Comparison of ENCODE assay signal across 1 cellular context in the genomic region with DNA sequence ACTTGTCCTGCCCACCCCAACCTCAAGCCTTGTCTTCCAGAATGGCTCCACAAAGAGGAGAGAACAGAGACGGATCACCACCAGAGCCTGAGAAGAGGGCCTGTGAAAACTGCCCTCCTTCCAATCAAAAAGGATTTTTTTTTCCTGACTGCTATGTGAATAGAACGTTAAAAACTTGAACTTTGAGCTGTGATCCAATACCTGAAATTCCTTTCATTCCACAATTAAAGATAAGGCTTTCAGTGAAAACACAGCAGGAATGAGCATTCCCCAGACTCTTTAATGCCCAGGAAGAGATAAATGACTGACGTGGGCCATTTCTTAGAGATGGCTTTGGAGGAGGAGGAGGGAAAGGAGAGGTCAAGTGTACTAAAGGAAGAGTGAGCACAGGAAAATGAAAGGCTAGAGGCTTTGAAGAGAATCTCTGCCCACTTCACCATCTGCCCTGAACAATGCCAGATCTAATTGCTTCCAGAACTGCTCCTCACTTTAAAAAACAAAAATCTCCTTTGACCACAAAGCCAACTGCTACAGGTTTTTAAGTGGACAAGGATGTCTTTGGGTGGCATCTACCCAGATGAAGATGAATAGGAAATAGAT.
A peak's percentile ranks its signal among the peaks of the same experiment; 100 is the strongest.
TF ChIP-seq lines count a peak whose summit lies in the region.

No MANE protein-coding gene starts in this region.

TF ChIP-seq in HepG2, 621 proteins besides CTCF, POLR2A, EP300 and RAD21 (continued from another document):
- TF ChIP-seq, protein P1, sequence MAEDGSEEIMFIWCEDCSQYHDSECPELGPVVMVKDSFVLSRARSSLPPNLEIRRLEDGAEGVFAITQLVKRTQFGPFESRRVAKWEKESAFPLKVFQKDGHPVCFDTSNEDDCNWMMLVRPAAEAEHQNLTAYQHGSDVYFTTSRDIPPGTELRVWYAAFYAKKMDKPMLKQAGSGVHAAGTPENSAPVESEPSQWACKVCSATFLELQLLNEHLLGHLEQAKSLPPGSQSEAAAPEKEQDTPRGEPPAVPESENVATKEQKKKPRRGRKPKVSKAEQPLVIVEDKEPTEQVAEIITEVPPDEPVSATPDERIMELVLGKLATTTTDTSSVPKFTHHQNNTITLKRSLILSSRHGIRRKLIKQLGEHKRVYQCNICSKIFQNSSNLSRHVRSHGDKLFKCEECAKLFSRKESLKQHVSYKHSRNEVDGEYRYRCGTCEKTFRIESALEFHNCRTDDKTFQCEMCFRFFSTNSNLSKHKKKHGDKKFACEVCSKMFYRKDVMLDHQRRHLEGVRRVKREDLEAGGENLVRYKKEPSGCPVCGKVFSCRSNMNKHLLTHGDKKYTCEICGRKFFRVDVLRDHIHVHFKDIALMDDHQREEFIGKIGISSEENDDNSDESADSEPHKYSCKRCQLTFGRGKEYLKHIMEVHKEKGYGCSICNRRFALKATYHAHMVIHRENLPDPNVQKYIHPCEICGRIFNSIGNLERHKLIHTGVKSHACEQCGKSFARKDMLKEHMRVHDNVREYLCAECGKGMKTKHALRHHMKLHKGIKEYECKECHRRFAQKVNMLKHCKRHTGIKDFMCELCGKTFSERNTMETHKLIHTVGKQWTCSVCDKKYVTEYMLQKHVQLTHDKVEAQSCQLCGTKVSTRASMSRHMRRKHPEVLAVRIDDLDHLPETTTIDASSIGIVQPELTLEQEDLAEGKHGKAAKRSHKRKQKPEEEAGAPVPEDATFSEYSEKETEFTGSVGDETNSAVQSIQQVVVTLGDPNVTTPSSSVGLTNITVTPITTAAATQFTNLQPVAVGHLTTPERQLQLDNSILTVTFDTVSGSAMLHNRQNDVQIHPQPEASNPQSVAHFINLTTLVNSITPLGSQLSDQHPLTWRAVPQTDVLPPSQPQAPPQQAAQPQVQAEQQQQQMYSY (CRISPR knock-in tag; IDR thresholded peaks at IDR 0.05): no peak
- TF ChIP-seq NPAS2 (CRISPR knock-in tag; IDR thresholded peaks at IDR 0.05; ENCODE audit: borderline replicate concordance): no peak
- TF ChIP-seq ZSCAN9 (CRISPR knock-in tag; IDR thresholded peaks at IDR 0.05; ENCODE audit: borderline replicate concordance): no peak; the same call in 1 of the 2 replicates
- TF ChIP-seq ZNF891 (CRISPR knock-in tag; IDR thresholded peaks at IDR 0.05): no peak
- 0 out of 2 replicates have a peak, but pooled peaks have one; percentile 72 for TF ChIP-seq HOXA5 (CRISPR knock-in tag; IDR thresholded peaks at IDR 0.05)
- no peak for TF ChIP-seq IKZF4 (CRISPR knock-in tag; IDR thresholded peaks at IDR 0.05; ENCODE audit: borderline replicate concordance, low read depth, not compliant biosample characterization)
- TF ChIP-seq MAF1 (CRISPR knock-in tag; IDR thresholded peaks at IDR 0.05; ENCODE audit: borderline replicate concordance): no peak
- TF ChIP-seq ZNF839 (CRISPR knock-in tag; IDR thresholded peaks at IDR 0.05; ENCODE audit: borderline replicate concordance): no peak
- no peak for TF ChIP-seq NFKBIZ (CRISPR knock-in tag; IDR thresholded peaks at IDR 0.05)
- TF ChIP-seq ZNF501 (CRISPR knock-in tag; IDR thresholded peaks at IDR 0.05): no peak
- TF ChIP-seq, protein P2, sequence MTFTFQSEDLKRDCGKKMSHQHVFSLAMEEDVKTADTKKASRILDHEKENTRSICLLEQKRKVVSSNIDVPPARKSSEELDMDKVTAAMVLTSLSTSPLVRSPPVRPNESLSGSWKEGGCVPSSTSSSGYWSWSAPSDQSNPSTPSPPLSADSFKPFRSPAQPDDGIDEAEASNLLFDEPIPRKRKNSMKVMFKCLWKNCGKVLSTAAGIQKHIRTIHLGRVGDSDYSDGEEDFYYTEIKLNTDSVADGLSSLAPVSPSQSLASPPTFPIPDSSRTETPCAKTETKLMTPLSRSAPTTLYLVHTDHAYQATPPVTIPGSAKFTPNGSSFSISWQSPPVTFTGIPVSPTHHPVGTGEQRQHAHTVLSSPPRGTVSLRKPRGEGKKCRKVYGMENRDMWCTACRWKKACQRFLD (CRISPR knock-in tag; IDR thresholded peaks at IDR 0.05; ENCODE audit: borderline replicate concordance): no peak
- 0 out of 2 replicates have a peak, but pooled peaks have one; percentile 44 for TF ChIP-seq SALL2 (CRISPR knock-in tag; IDR thresholded peaks at IDR 0.05)
- no peak; the same call in 1 of the 2 replicates for TF ChIP-seq MTA1 (CRISPR knock-in tag; IDR thresholded peaks at IDR 0.05; ENCODE audit: borderline replicate concordance)
- TF ChIP-seq HOXA7 (CRISPR knock-in tag; IDR thresholded peaks at IDR 0.05): no peak
- no peak for TF ChIP-seq RXRA (CRISPR knock-in tag; IDR thresholded peaks at IDR 0.05)
- TF ChIP-seq, protein P3, sequence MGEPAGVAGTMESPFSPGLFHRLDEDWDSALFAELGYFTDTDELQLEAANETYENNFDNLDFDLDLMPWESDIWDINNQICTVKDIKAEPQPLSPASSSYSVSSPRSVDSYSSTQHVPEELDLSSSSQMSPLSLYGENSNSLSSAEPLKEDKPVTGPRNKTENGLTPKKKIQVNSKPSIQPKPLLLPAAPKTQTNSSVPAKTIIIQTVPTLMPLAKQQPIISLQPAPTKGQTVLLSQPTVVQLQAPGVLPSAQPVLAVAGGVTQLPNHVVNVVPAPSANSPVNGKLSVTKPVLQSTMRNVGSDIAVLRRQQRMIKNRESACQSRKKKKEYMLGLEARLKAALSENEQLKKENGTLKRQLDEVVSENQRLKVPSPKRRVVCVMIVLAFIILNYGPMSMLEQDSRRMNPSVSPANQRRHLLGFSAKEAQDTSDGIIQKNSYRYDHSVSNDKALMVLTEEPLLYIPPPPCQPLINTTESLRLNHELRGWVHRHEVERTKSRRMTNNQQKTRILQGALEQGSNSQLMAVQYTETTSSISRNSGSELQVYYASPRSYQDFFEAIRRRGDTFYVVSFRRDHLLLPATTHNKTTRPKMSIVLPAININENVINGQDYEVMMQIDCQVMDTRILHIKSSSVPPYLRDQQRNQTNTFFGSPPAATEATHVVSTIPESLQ (CRISPR knock-in tag; conservative IDR thresholded peaks at IDR 0.05): no peak
- peak; percentile 93 for TF ChIP-seq GATAD2A (CRISPR knock-in tag; IDR thresholded peaks at IDR 0.05)
- TF ChIP-seq, protein P4, sequence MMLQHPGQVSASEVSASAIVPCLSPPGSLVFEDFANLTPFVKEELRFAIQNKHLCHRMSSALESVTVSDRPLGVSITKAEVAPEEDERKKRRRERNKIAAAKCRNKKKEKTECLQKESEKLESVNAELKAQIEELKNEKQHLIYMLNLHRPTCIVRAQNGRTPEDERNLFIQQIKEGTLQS (CRISPR knock-in tag; IDR thresholded peaks at IDR 0.05): peak; percentile 11; the same call in 1 of the 2 replicates
- no peak for TF ChIP-seq ZNF143 (CRISPR knock-in tag; IDR thresholded peaks at IDR 0.05)
- TF ChIP-seq ZBTB8A (CRISPR knock-in tag; IDR thresholded peaks at IDR 0.05; ENCODE audit: borderline replicate concordance, low read depth): no peak
- TF ChIP-seq, protein P5, sequence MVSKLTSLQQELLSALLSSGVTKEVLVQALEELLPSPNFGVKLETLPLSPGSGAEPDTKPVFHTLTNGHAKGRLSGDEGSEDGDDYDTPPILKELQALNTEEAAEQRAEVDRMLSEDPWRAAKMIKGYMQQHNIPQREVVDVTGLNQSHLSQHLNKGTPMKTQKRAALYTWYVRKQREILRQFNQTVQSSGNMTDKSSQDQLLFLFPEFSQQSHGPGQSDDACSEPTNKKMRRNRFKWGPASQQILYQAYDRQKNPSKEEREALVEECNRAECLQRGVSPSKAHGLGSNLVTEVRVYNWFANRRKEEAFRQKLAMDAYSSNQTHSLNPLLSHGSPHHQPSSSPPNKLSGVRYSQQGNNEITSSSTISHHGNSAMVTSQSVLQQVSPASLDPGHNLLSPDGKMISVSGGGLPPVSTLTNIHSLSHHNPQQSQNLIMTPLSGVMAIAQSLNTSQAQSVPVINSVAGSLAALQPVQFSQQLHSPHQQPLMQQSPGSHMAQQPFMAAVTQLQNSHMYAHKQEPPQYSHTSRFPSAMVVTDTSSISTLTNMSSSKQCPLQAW (CRISPR knock-in tag; IDR thresholded peaks at IDR 0.05): 0 out of 2 replicates have a peak, but pooled peaks have one; percentile 60
- no peak for TF ChIP-seq ZBTB21 (CRISPR knock-in tag; IDR thresholded peaks at IDR 0.05)
- TF ChIP-seq, protein P6, sequence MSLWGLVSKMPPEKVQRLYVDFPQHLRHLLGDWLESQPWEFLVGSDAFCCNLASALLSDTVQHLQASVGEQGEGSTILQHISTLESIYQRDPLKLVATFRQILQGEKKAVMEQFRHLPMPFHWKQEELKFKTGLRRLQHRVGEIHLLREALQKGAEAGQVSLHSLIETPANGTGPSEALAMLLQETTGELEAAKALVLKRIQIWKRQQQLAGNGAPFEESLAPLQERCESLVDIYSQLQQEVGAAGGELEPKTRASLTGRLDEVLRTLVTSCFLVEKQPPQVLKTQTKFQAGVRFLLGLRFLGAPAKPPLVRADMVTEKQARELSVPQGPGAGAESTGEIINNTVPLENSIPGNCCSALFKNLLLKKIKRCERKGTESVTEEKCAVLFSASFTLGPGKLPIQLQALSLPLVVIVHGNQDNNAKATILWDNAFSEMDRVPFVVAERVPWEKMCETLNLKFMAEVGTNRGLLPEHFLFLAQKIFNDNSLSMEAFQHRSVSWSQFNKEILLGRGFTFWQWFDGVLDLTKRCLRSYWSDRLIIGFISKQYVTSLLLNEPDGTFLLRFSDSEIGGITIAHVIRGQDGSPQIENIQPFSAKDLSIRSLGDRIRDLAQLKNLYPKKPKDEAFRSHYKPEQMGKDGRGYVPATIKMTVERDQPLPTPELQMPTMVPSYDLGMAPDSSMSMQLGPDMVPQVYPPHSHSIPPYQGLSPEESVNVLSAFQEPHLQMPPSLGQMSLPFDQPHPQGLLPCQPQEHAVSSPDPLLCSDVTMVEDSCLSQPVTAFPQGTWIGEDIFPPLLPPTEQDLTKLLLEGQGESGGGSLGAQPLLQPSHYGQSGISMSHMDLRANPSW (CRISPR knock-in tag; IDR thresholded peaks at IDR 0.05; ENCODE audit: borderline replicate concordance): no peak
